Comparison of ENCODE assay signal across 21 cellular contexts in the genomic region with DNA sequence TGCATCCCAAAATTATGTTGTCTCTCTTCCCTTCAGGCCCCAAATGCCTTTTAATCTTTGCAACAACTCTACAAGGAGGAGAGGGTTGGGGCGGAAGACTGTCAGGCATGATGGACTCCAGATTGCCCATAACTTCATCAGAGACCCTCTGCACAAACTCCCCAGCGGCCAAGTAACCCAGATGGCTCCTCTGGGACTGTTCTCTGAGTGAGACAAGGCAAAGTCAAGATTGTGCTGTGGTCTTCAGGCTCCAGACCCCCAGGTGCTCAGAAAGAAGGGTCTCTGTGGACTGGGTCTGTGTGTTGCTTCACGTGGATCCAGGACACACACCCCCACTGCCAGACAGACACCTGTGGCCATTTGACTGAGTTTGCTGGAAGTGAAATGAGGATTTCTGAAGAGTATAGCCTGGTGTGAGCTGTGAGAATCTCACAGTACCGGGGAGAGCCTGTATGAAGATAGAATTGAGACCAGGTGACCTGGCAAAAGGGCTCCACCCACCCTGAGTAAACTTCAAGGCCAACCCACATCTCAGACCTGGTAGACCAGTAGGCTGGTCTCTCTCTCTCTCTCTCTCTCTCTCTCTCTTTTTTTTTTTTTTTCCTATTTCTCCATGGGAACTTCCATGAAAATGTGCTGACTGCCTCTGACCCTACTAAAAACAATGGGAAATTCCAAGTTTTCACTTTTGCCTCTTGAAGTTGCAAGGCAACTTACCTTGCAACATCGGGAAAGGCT.
A peak's percentile ranks its signal among the peaks of the same experiment; 100 is the strongest.
DNase-seq lines count a peak whose midpoint lies in the region; ATAC-seq and TF ChIP-seq lines count a peak whose summit lies in the region.
"Had no signal": no experiment of that assay in that cellular context is flagged by ENCODE, and none has a peak within 500 bp of the region (broad histone marks: within the 10 kb centered on the region; RNA-seq: fewer than 3 reads in every experiment).

No MANE protein-coding gene starts in this region.

- DNase-seq in H9, result no peak
- DNase-seq in kidney tubule cell (ENCODE audit: low spot score), result peak; percentile 33
- peak; percentile 57 for DNase-seq in renal cortical epithelial cell (ENCODE audit: low read depth)
- DNase-seq in activated CD8-positive, alpha-beta memory T cell treated with anti-CD3 and anti-CD28 coated beads, Interleukin-2, amount 50 U/mL, for 4 hours, result no peak
- no peak for DNase-seq in DMS 273 treated with DMSO at 0.1 percent for 48 hours (lab: John Stamatoyannopoulos, UW)
- no peak for DNase-seq in GM19238 (ENCODE audit: insufficient read length, low spot score)
- no peak for DNase-seq in RPMI8226
- DNase-seq: activated CD8-positive, alpha-beta T cell treated with anti-CD3 and anti-CD28 coated beads for 36 hours; activated naive CD8-positive, alpha-beta T cell treated with anti-CD3 and anti-CD28 coated beads for 36 hours; GF-D8; NCI-H1105 treated with DMSO at 0.1 percent for 48 hours; NCI-H2171; NCI-H748 treated with DMSO at 0.1 percent for 48 hours; stimulated activated naive CD8-positive, alpha-beta T cell treated with anti-CD3 and anti-CD28 coated beads, Interleukin-15, amount 100 ng/mL, for 72 hours; SW 1271 had no signal

- H2AK5ac ChIP-seq in H9 (ENCODE audit: insufficient read length, low read length), result no peak overlapping the region

- H3K14ac ChIP-seq in H9 (ENCODE audit: insufficient read depth, low read length), result peak overlapping the region; percentile 76; the same call in 1 of the 2 replicates

- TF ChIP-seq CTCF in H9 (conservative IDR thresholded peaks at IDR 0.05), result no peak

- no peak overlapping the region for H3K56ac ChIP-seq in H9 (ENCODE audit: insufficient read length, low read depth, low read length)

- H3K9me3 Mint-ChIP-seq in H9, result peaks cover 0 to 2% of the 10 kb centered on the region in 2 experiments; a peak in 2 of 5 replicates

- no peak overlapping the region for H2BK20ac ChIP-seq in H9 (ENCODE audit: low read depth, low read length, poor library complexity, severe bottlenecking)

- H3K79me2 ChIP-seq in H9 (ENCODE audit: insufficient read depth, low read length), result no peaks in the 10 kb centered on the region

- H4K91ac ChIP-seq in H9 (ENCODE audit: insufficient read length, low read depth, low read length), result peak overlapping the region; percentile 83

- no peak overlapping the region for H4K5ac ChIP-seq in H9 (ENCODE audit: insufficient read length, low read depth, low read length)

- no peak overlapping the region for H3K4ac ChIP-seq in H9 (ENCODE audit: low read depth, low read length)

- no peaks in the 10 kb centered on the region for H3K9me3 ChIP-seq in H9 (ENCODE audit: control insufficient read depth, low read depth, low read length)
- H3K9me3 ChIP-seq: vagina had no signal

- no peak overlapping the region for H3K9ac ChIP-seq in H9 (ENCODE audit: extremely low read depth, insufficient read length, low read length)

- no peak overlapping the region for H3T11ph ChIP-seq in H9 (ENCODE audit: low read length)

- H3K4me3 Mint-ChIP-seq in H9, result 0 out of 5 replicates have a peak overlapping the region, but pooled peaks of 1 of the 2 experiments have one; percentile 20
- H3K4me3 Mint-ChIP-seq: activated CD8-positive, alpha-beta T cell treated with anti-CD3 and anti-CD28 coated beads for 36 hours; activated naive CD8-positive, alpha-beta T cell treated with anti-CD3 and anti-CD28 coated beads for 36 hours; neural crest cell; stimulated activated naive CD8-positive, alpha-beta T cell treated with anti-CD3 and anti-CD28 coated beads, Interleukin-15, amount 100 ng/mL, for 72 hours had no signal

- H3K4me2 ChIP-seq in H9 (ENCODE audit: insufficient read depth, insufficient read length, low read length), result peak overlapping the region; percentile 14

- H3K79me1 ChIP-seq in H9 (ENCODE audit: insufficient read depth, low read depth, low read length, poor library complexity, severe bottlenecking), result no peaks in the 10 kb centered on the region

- H3K23me2 ChIP-seq in H9 (ENCODE audit: insufficient read length, low read depth, low read length, poor library complexity, severe bottlenecking), result no peaks in the 10 kb centered on the region

- H3K27ac Mint-ChIP-seq in H9, result peak overlapping the region; percentile 42 to 100 (median 94); a peak in 5 of 7 replicates
- H3K27ac Mint-ChIP-seq: activated CD8-positive, alpha-beta T cell treated with anti-CD3 and anti-CD28 coated beads for 36 hours; activated naive CD8-positive, alpha-beta T cell treated with anti-CD3 and anti-CD28 coated beads for 36 hours; stimulated activated naive CD8-positive, alpha-beta T cell treated with anti-CD3 and anti-CD28 coated beads, Interleukin-15, amount 100 ng/mL, for 72 hours had no signal

- H2AFZ ChIP-seq in H9 (ENCODE audit: low read length), result no peak overlapping the region

- H2BK15ac ChIP-seq in H9 (ENCODE audit: low read depth, low read length), result no peak overlapping the region

- H3K18ac ChIP-seq in H9 (ENCODE audit: insufficient read length, low read depth, low read length), result peak overlapping the region; percentile 57

- ATAC-seq in SK-N-SH treated with all-trans-retinoic acid at 6 μM for 48 hours, result peak; percentile 31; the same call in 1 of the 3 replicates
- ATAC-seq: activated CD8-positive, alpha-beta T cell treated with anti-CD3 and anti-CD28 coated beads for 36 hours; gastroesophageal sphincter; stimulated activated naive CD8-positive, alpha-beta T cell treated with anti-CD3 and anti-CD28 coated beads, Interleukin-15, amount 100 ng/mL, for 72 hours had no signal

- H2BK120ac ChIP-seq in H9 (ENCODE audit: low read depth, low read length, poor library complexity, severe bottlenecking), result no peak overlapping the region

- peaks cover 20% of the 10 kb centered on the region for H3K4me1 ChIP-seq in H9 (ENCODE audit: insufficient read depth, low read length)
- H3K4me1 ChIP-seq: gastroesophageal sphincter, right atrium auricular region had no signal

- H4K20me1 ChIP-seq in H9 (ENCODE audit: control insufficient read depth, insufficient read depth, insufficient read length), result no peaks in the 10 kb centered on the region

- H3K27me3 ChIP-seq in H9 (ENCODE audit: insufficient read depth, low read length), result no peaks in the 10 kb centered on the region
- H3K27me3 ChIP-seq: right atrium auricular region, vagina had no signal

- H4K8ac ChIP-seq in H9 (replicated peaks; ENCODE audit: insufficient read length, low read depth, low read length), result no peak overlapping the region

- H3K27ac ChIP-seq in H9 (ENCODE audit: insufficient read length, low read depth, low read length), result peak overlapping the region; percentile 85
- H3K27ac ChIP-seq: epithelial cell of prostate, gastroesophageal sphincter, right atrium auricular region, vagina had no signal

- no peak overlapping the region for H2BK5ac ChIP-seq in H9 (ENCODE audit: insufficient read length, low read length)

- H3K36me3 Mint-ChIP-seq in H9 (ENCODE audit: insufficient read depth in 1 of 3, low read depth in 3 of 3), result no peaks in the 10 kb centered on the region
- H3K36me3 Mint-ChIP-seq: activated naive CD8-positive, alpha-beta T cell treated with anti-CD3 and anti-CD28 coated beads for 36 hours had no signal

- H3K4me1 Mint-ChIP-seq in H9, result peaks cover 51 to 54% of the 10 kb centered on the region in 2 experiments
- H3K4me1 Mint-ChIP-seq: activated naive CD8-positive, alpha-beta T cell treated with anti-CD3 and anti-CD28 coated beads for 36 hours; stimulated activated naive CD8-positive, alpha-beta T cell treated with anti-CD3 and anti-CD28 coated beads, Interleukin-15, amount 100 ng/mL, for 72 hours had no signal

- peaks cover 2% of the 10 kb centered on the region; the same call in 1 of the 2 replicates for H3K27me3 Mint-ChIP-seq in H9 (ENCODE audit: low read depth)

- no peak overlapping the region for H2BK12ac ChIP-seq in H9 (ENCODE audit: insufficient read length, low read depth, low read length)

- no peak overlapping the region for H3K23ac ChIP-seq in H9 (ENCODE audit: insufficient read length, low read depth, low read length)

- WGBS in H9 (ENCODE audit: extremely low coverage, insufficient read length, low lambda C conversion rate), result no CpG with 5 or more reads among the region's 5 CpGs

TF ChIP-seq in SK-N-SH treated with all-trans-retinoic acid at 6 μM for 48 hours, 23 proteins besides CTCF, POLR2A, EP300 and RAD21 (continues in another document):
- TF ChIP-seq GLIS3 (CRISPR knock-in tag; IDR thresholded peaks at IDR 0.05) (no peak), ZNF565 (CRISPR knock-in tag; conservative IDR thresholded peaks at IDR 0.05; ENCODE audit: low read depth) (no peak), TCF4 (CRISPR knock-in tag; IDR thresholded peaks at IDR 0.05; ENCODE audit: borderline replicate concordance) (peak; percentile 78), CSDC2 (CRISPR knock-in tag; IDR thresholded peaks at IDR 0.05) (no peak), ARNTL (CRISPR knock-in tag; IDR thresholded peaks at IDR 0.05; ENCODE audit: borderline replicate concordance, low read depth) (no peak), SNAI2 (CRISPR knock-in tag; IDR thresholded peaks at IDR 0.05) (peak; percentile 52; the same call in 1 of the 2 replicates)
- TF ChIP-seq, protein P1, sequence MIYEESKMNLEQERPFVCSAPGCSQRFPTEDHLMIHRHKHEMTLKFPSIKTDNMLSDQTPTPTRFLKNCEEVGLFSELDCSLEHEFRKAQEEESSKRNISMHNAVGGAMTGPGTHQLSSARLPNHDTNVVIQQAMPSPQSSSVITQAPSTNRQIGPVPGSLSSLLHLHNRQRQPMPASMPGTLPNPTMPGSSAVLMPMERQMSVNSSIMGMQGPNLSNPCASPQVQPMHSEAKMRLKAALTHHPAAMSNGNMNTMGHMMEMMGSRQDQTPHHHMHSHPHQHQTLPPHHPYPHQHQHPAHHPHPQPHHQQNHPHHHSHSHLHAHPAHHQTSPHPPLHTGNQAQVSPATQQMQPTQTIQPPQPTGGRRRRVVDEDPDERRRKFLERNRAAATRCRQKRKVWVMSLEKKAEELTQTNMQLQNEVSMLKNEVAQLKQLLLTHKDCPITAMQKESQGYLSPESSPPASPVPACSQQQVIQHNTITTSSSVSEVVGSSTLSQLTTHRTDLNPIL (CRISPR knock-in tag; IDR thresholded peaks at IDR 0.05; ENCODE audit: low read depth), result no peak

Comparison
In these comparisons a context has a peak if more than half of its experiments do, and no peak if none do; other contexts are left out.
1. DNase-seq: peak in kidney tubule cell (single experiment) and renal cortical epithelial cell (single experiment); none in H9 (single experiment), activated CD8-positive, alpha-beta memory T cell treated with anti-CD3 and anti-CD28 coated beads, Interleukin-2, amount 50 U/mL, for 4 hours (single experiment), DMS 273 treated with DMSO at 0.1 percent for 48 hours (single experiment), GM19238 (single experiment) and RPMI8226 (single experiment).